ENCODE assay signal across 22 cellular contexts in genomic region chr2:96940026-96940601, GRCh38. TPM values are rescaled to one million over a fixed set of nuclear protein-coding genes. Genes with fewer than 3 reads are reported as not detected.
DNase-seq lines count a peak whose midpoint lies in the region.
"Had no signal": no experiment of that assay in that cellular context is flagged by ENCODE, and none has a peak within 500 bp of the region (broad histone marks: within the 10 kb centered on the region; RNA-seq: fewer than 3 reads in every experiment).

No MANE protein-coding gene starts in this region.

- no peak for DNase-seq in activated CD4-positive, alpha-beta T cell treated with anti-CD3 and anti-CD28 coated beads, Interleukin-2, amount 10 ng/mL, durations not matched to agents 7 days and 5 days
- no peak for DNase-seq in activated CD4-positive, alpha-beta T cell treated with anti-CD3 and anti-CD28 coated beads, Interleukin-2, amount 50 U/mL, for 4 hours
- DNase-seq in NCI-H1092 treated with DMSO at 0.1 percent for 48 hours (lab: John Stamatoyannopoulos, UW) (peak; percentile 36), hippocampal formation (lab: John Stamatoyannopoulos, UW) (peak; percentile 21 to 39), substantia nigra (lab: John Stamatoyannopoulos, UW) (peak in 26 of 49 donors; percentile 24 to 81 (median 50)), HAP-1 (ENCODE audit: low spot score in 2 of 2) (no peak), DMS153 (lab: John Stamatoyannopoulos, UW) (no peak)
- no peak for DNase-seq in stimulated activated CD4-positive, alpha-beta T cell treated with anti-CD3 and anti-CD28 coated beads, Interleukin-2, amount 100 ng/mL, for 24 hours
- DNase-seq: activated T-cell treated with anti-CD3 and anti-CD28 coated beads, Interleukin-2, amount 50 U/mL, for 48 hours; GF-D8; glutamatergic neuron; left ventricle myocardium inferior; NCI-H1417 treated with DMSO at 0.1 percent for 48 hours; retina; WERI-Rb-1 had no signal

- in situ Hi-C loops in HAP-1 (cut with MboI; ENCODE audit: low sequenced_read_pairs), result no loop called here

- H3K4me3 ChIP-seq in HAP-1, result no peak overlapping the region
- H3K4me3 ChIP-seq: BLaER1 treated with 17β-estradiol and CSF1 and Interleukin-3, amounts not matched to agents 10 nM and 100 nM; left ventricle myocardium inferior had no signal

- no peaks in the 10 kb centered on the region for H3K4me1 ChIP-seq in HAP-1
- H3K4me1 ChIP-seq: left ventricle myocardium inferior had no signal

- POLR2A ChIA-PET in activated CD4-positive, alpha-beta T cell treated with anti-CD3 and anti-CD28 coated beads, Interleukin-2, amount 10 ng/mL, durations not matched to agents 7 days and 5 days (lab: Charles Lee), result no interaction called here

- H3K4me3 Mint-ChIP-seq in activated CD4-positive, alpha-beta T cell treated with anti-CD3 and anti-CD28 coated beads, Interleukin-2, amount 10 ng/mL, durations not matched to agents 7 days and 5 days, result no peak overlapping the region

- peak overlapping the region; percentile 71 for H3K27ac Mint-ChIP-seq in activated CD4-positive, alpha-beta T cell treated with anti-CD3 and anti-CD28 coated beads, Interleukin-2, amount 10 ng/mL, durations not matched to agents 7 days and 5 days

- peaks cover 24% of the 10 kb centered on the region for H3K36me3 Mint-ChIP-seq in activated CD4-positive, alpha-beta T cell treated with anti-CD3 and anti-CD28 coated beads, Interleukin-2, amount 10 ng/mL, durations not matched to agents 7 days and 5 days (ENCODE audit: low read depth)

- peaks cover 3% of the 10 kb centered on the region; the same call in 1 of the 2 replicates for H3K9me3 ChIP-seq in HAP-1
- H3K9me3 ChIP-seq: neutrophil had no signal

- peaks cover 21% of the 10 kb centered on the region for H3K9me3 Mint-ChIP-seq in activated CD4-positive, alpha-beta T cell treated with anti-CD3 and anti-CD28 coated beads, Interleukin-2, amount 10 ng/mL, durations not matched to agents 7 days and 5 days
- H3K9me3 Mint-ChIP-seq: activated naive CD4-positive, alpha-beta T cell treated with anti-CD3 and anti-CD28 coated beads, Interleukin-2, amount 50 U/mL, for 24 hours had no signal

- CTCF ChIA-PET in activated CD4-positive, alpha-beta T cell treated with anti-CD3 and anti-CD28 coated beads, Interleukin-2, amount 10 ng/mL, durations not matched to agents 7 days and 5 days (lab: Charles Lee), result interaction anchor here (0.6 to 2.3 kb wide), 7 partner anchors 10 to 138 kb away, joined by 3 to 10 read pairs (median 6); partner anchors contain the start of gene ANKRD39

- H3K27me3 Mint-ChIP-seq in activated CD4-positive, alpha-beta T cell treated with anti-CD3 and anti-CD28 coated beads, Interleukin-2, amount 10 ng/mL, durations not matched to agents 7 days and 5 days, result peaks cover 4% of the 10 kb centered on the region
- H3K27me3 Mint-ChIP-seq: activated naive CD4-positive, alpha-beta T cell treated with anti-CD3 and anti-CD28 coated beads, Interleukin-2, amount 50 U/mL, for 24 hours had no signal

- peak overlapping the region; percentile 86 for H3K27ac ChIP-seq in substantia nigra (ENCODE audit: low read depth, low read length, poor library complexity, severe bottlenecking)
- H3K27ac ChIP-seq: BLaER1 treated with 17β-estradiol and CSF1 and Interleukin-3, amounts not matched to agents 10 nM and 100 nM; left ventricle myocardium inferior; neutrophil; WERI-Rb-1 had no signal

- peaks cover 47% of the 10 kb centered on the region for H3K4me1 Mint-ChIP-seq in activated CD4-positive, alpha-beta T cell treated with anti-CD3 and anti-CD28 coated beads, Interleukin-2, amount 10 ng/mL, durations not matched to agents 7 days and 5 days

- 0 out of 2 replicates have a peak, but pooled peaks cover 4% of the 10 kb centered on the region for H3K27me3 ChIP-seq in HAP-1 (ENCODE audit: low read depth)
- H3K27me3 ChIP-seq: BLaER1 treated with 17β-estradiol and CSF1 and Interleukin-3, amounts not matched to agents 10 nM and 100 nM; neutrophil had no signal

- H3K36me3 ChIP-seq in HAP-1 (replicated peaks), result no peaks in the 10 kb centered on the region
- H3K36me3 ChIP-seq: BLaER1 treated with 17β-estradiol and CSF1 and Interleukin-3, amounts not matched to agents 10 nM and 100 nM; left ventricle myocardium inferior; neutrophil; WERI-Rb-1 had no signal

RNA-seq across cellular contexts. Expression of gene FAM178B, which starts 46.3 kb away (rescaled TPM):
- under 1 TPM; 0.47 to 0.79 TPM for total RNA-seq in activated CD4-positive, alpha-beta T cell treated with anti-CD3 and anti-CD28 coated beads, Interleukin-2, amount 10 ng/mL, durations not matched to agents 7 days and 5 days
- total RNA-seq: A673, fibroblast of lung, M059J, mononuclear cell had no signal

Comparison
In these comparisons a context has a peak if more than half of its experiments do, and no peak if none do; other contexts are left out.
1. DNase-seq: peak in NCI-H1092 treated with DMSO at 0.1 percent for 48 hours (single experiment), hippocampal formation (2 of 2) and substantia nigra (26 of 49); none in activated CD4-positive, alpha-beta T cell treated with anti-CD3 and anti-CD28 coated beads, Interleukin-2, amount 10 ng/mL, durations not matched to agents 7 days and 5 days (single experiment), activated CD4-positive, alpha-beta T cell treated with anti-CD3 and anti-CD28 coated beads, Interleukin-2, amount 50 U/mL, for 4 hours (0 of 2), HAP-1 (0 of 2), DMS153 (single experiment) and stimulated activated CD4-positive, alpha-beta T cell treated with anti-CD3 and anti-CD28 coated beads, Interleukin-2, amount 100 ng/mL, for 24 hours (0 of 2).